Comparison of ENCODE assay signal across 1 cellular context in genomic region chr10:12703813-12704212, GRCh38.
TF ChIP-seq lines count a peak whose summit lies in the region.

No MANE protein-coding gene starts in this region.

TF ChIP-seq in SK-N-SH, 30 proteins besides CTCF, POLR2A, EP300 and RAD21 (continued from another document):
- TF ChIP-seq PBX3 (IDR thresholded peaks at IDR 0.05): peak; percentile 77
- no peak for TF ChIP-seq MEF2A (IDR thresholded peaks at IDR 0.05; ENCODE audit: borderline replicate concordance, low read depth)
- no peak for TF ChIP-seq SMC3 (IDR thresholded peaks at IDR 0.05; ENCODE audit: low read depth, low read length)
- TF ChIP-seq NFIC (IDR thresholded peaks at IDR 0.05; ENCODE audit: borderline replicate concordance): peak; percentile 78; the same call in 1 of the 2 replicates
- no peak for TF ChIP-seq ELF1 (IDR thresholded peaks at IDR 0.05)
- TF ChIP-seq MAX (IDR thresholded peaks at IDR 0.05; ENCODE audit: low read depth): peak; percentile 35; the same call in 1 of the 2 replicates
